Comparison of ENCODE assay signal across 8 cellular contexts in genomic region chr1:110963666-110964399, GRCh38. TPM values are rescaled to one million over a fixed set of nuclear protein-coding genes. Genes with fewer than 3 reads are reported as not detected.
DNase-seq lines count a peak whose midpoint lies in the region; ATAC-seq, FAIRE-seq and TF ChIP-seq lines count a peak whose summit lies in the region.

A gene with protein sequence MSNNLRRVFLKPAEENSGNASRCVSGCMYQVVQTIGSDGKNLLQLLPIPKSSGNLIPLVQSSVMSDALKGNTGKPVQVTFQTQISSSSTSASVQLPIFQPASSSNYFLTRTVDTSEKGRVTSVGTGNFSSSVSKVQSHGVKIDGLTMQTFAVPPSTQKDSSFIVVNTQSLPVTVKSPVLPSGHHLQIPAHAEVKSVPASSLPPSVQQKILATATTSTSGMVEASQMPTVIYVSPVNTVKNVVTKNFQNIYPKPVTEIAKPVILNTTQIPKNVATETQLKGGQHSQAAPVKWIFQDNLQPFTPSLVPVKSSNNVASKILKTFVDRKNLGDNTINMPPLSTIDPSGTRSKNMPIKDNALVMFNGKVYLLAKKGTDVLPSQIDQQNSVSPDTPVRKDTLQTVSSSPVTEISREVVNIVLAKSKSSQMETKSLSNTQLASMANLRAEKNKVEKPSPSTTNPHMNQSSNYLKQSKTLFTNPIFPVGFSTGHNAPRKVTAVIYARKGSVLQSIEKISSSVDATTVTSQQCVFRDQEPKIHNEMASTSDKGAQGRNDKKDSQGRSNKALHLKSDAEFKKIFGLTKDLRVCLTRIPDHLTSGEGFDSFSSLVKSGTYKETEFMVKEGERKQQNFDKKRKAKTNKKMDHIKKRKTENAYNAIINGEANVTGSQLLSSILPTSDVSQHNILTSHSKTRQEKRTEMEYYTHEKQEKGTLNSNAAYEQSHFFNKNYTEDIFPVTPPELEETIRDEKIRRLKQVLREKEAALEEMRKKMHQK (minus strand): TSS chr1:110963922. CDS start chr1:110963688, 234 bp downstream.

- H3F3A ChIP-seq in smooth muscle cell (ENCODE audit: low read depth) = peaks cover 6% of the 10 kb centered on the region

- peak within 1 kb of the TSS; percentile 89 for H2AFZ ChIP-seq in smooth muscle cell (ENCODE audit: low read depth)

- DNase-seq in ACHN = peak; percentile 99
- DNase-seq in NCI-H2227 (lab: John Stamatoyannopoulos, UW; ENCODE audit: unreplicated experiment) = peak; percentile 100
- peak; percentile 99 for DNase-seq in bronchial epithelial cell (ENCODE audit: low read depth)
- DNase-seq in iPS-NIHi7 (ENCODE audit: extremely low spot score) = peak; percentile 96
- DNase-seq in smooth muscle cell (lab: John Stamatoyannopoulos, UW; ENCODE audit: unreplicated experiment) = peak; percentile 64

- ATAC-seq in GM18868 (IDR thresholded peaks at IDR 0.05; ENCODE audit: unreplicated experiment) (peak; percentile 95), HG03108 (IDR thresholded peaks at IDR 0.05; ENCODE audit: unreplicated experiment) (peak; percentile 97)

- peak; percentile 80 for FAIRE-seq in bronchial epithelial cell (lab: Jason Lieb, UNC)

- H3K27me3 ChIP-seq in bronchial epithelial cell (ENCODE audit: control insufficient read depth, insufficient read depth, low read length) (no peaks in the 10 kb centered on the region), smooth muscle cell (ENCODE audit: low read depth) (no peaks in the 10 kb centered on the region)

- TF ChIP-seq CTCF in WI38 (IDR thresholded peaks at IDR 0.05; ENCODE audit: low read depth, low read length) (peak; percentile 27; the same call in 1 of the 2 replicates), bronchial epithelial cell (IDR thresholded peaks at IDR 0.05; ENCODE audit: insufficient read depth, low read length, severe bottlenecking) (peak; percentile 58), smooth muscle cell (IDR thresholded peaks at IDR 0.05; ENCODE audit: borderline replicate concordance, insufficient read depth, poor library complexity, severe bottlenecking) (peak; percentile 21)

- in situ Hi-C loops in ACHN (cut with HindIII; ENCODE audit: low pct_ligation_motif_present, low pct_unique_long_range_greater_than_20kb, low sequenced_read_pairs) = no loop called here

- H3K36me3 ChIP-seq in bronchial epithelial cell (ENCODE audit: control insufficient read depth, insufficient read depth, low read length) (no peaks in the 10 kb centered on the region), smooth muscle cell (ENCODE audit: low read depth) (no peaks in the 10 kb centered on the region)

- peaks cover 28% of the 10 kb centered on the region for H3K79me2 ChIP-seq in smooth muscle cell (ENCODE audit: low read depth)

- peak within 1 kb of the TSS; percentile 95 for H3K9ac ChIP-seq in smooth muscle cell (ENCODE audit: low read depth)

- 29% methylated on average over 53 of the region's 53 CpGs for WGBS in smooth muscle cell (ENCODE audit: low lambda C conversion rate)

- peaks cover 21% of the 10 kb centered on the region for H4K20me1 ChIP-seq in smooth muscle cell (ENCODE audit: low read depth)

- peaks cover 6% of the 10 kb centered on the region for H3K9me3 ChIP-seq in smooth muscle cell (replicated peaks; ENCODE audit: low read depth)

- H3K4me1 ChIP-seq in smooth muscle cell (ENCODE audit: low read depth) = peaks cover 3% of the 10 kb centered on the region

- H3K4me2 ChIP-seq in smooth muscle cell = peak within 1 kb of the TSS; percentile 83

- peak within 1 kb of the TSS; percentile 98 for H3K27ac ChIP-seq in smooth muscle cell (ENCODE audit: low read depth)

- peak within 1 kb of the TSS; percentile 92 for H3K4me3 ChIP-seq in WI38 (ENCODE audit: low read depth, low read length)
- H3K4me3 ChIP-seq in bronchial epithelial cell (ENCODE audit: low read depth, low read length) = peak within 1 kb of the TSS; percentile 70
- H3K4me3 ChIP-seq in smooth muscle cell = peak within 1 kb of the TSS; percentile 69

RNA-seq across cellular contexts. Expression of the gene that starts here (rescaled TPM):
- total RNA-seq in bronchial epithelial cell (12.1 and 14.1 TPM in 2 replicates), smooth muscle cell (31.7 and 39.8 TPM in 2 replicates)
- polyA plus RNA-seq in smooth muscle cell = 20.7 and 22.2 TPM in 2 replicates

Comparison
In these comparisons a context has a peak if more than half of its experiments do, and no peak if none do; other contexts are left out.
1. Peak in every context shown above with its lines: DNase-seq, ATAC-seq, H3K4me3 ChIP-seq and H3K27ac ChIP-seq.